8 cellular contexts compared by ENCODE assay signal in the genomic region with DNA sequence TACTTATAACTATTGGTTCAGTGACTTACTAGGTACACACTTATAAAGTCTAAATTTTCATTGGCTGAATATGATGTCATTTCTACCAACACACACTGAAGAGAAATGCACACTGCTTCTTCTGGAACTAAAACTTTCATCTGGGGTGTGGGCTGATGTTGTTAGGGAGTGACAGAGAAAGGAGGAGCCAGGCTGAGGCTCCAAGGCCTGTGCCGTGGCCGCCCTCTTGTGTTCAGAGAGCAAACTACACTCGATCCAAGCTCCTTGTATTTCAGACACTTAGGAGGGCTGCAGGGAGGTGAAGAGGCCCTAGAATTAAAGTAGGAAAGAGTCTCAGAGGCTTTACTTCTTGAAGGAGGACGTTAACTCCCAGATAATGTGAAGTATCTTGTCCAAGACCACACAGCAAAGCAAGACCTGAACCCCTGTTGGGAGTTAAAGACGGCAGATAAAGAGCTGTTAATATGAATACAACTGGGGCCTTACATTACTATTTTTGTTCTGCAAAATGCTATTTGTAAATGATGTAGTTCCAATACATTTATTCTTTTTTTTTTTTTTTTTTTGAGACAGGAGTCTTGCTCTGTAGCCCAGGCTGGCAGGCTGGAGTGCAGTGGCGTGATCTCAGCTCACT.
A peak's percentile ranks its signal among the peaks of the same experiment; 100 is the strongest.
DNase-seq lines count a peak whose midpoint lies in the region; ATAC-seq and TF ChIP-seq lines count a peak whose summit lies in the region.

No MANE protein-coding gene starts in this region.

- no peak overlapping the region for H3K4me3 ChIP-seq in AG09309 (ENCODE audit: control insufficient read depth, low read depth, low read length)

- peaks cover 32% of the 10 kb centered on the region for H3K36me3 Mint-ChIP-seq in activated CD4-positive, alpha-beta T cell treated with anti-CD3 and anti-CD28 coated beads for 36 hours (ENCODE audit: low read depth)

- CTCF ChIA-PET in activated CD4-positive, alpha-beta T cell treated with anti-CD3 and anti-CD28 coated beads for 36 hours (lab: Charles Lee), result interaction anchor here (0.6 to 5.7 kb wide), 32 partner anchors 9 to 484 kb away, joined by 3 to 86 read pairs (median 5); a partner anchor contains a TSS

- no peak overlapping the region for H3K4me3 Mint-ChIP-seq in activated CD4-positive, alpha-beta T cell treated with anti-CD3 and anti-CD28 coated beads for 36 hours

- no peaks in the 10 kb centered on the region for H3K9me3 Mint-ChIP-seq in activated CD4-positive, alpha-beta T cell treated with anti-CD3 and anti-CD28 coated beads for 36 hours (ENCODE audit: low read depth)

- TF ChIP-seq CTCF in AG09309 (IDR thresholded peaks at IDR 0.05; ENCODE audit: control insufficient read depth, insufficient read depth, low read depth, low read length, missing control alignments), result peak; percentile 89

- ATAC-seq in GM18517 (IDR thresholded peaks at IDR 0.05; ENCODE audit: unreplicated experiment) (peak; percentile 83), HG03066 (IDR thresholded peaks at IDR 0.05; ENCODE audit: low read depth, unreplicated experiment) (peak; percentile 88), left lobe of liver (peak; percentile 89)
- ATAC-seq in activated CD4-positive, alpha-beta T cell treated with anti-CD3 and anti-CD28 coated beads for 36 hours, result peak; percentile 95

- POLR2A ChIA-PET in activated CD4-positive, alpha-beta T cell treated with anti-CD3 and anti-CD28 coated beads for 36 hours (lab: Charles Lee), result no interaction called here

- peak overlapping the region; percentile 61 for H3K27ac Mint-ChIP-seq in activated CD4-positive, alpha-beta T cell treated with anti-CD3 and anti-CD28 coated beads for 36 hours

- intact Hi-C loops in activated CD4-positive, alpha-beta T cell treated with anti-CD3 and anti-CD28 coated beads for 36 hours (cut with DNase I, micrococcal nuclease), result loop anchor here (1.0 to 5.0 kb wide), 6 partner anchors 32 to 610 kb away; a partner anchor contains a TSS

- H3K4me1 Mint-ChIP-seq in activated CD4-positive, alpha-beta T cell treated with anti-CD3 and anti-CD28 coated beads for 36 hours, result peaks cover 17% of the 10 kb centered on the region

- DNase-seq in AG09309 (ENCODE audit: low read depth) (peak; percentile 50), NCI-H2227 (lab: John Stamatoyannopoulos, UW; ENCODE audit: unreplicated experiment) (peak; percentile 79), cerebellar cortex (ENCODE audit: low spot score) (peak; percentile 84), left lobe of liver (ENCODE audit: low spot score) (peak; percentile 66)
- DNase-seq in activated CD4-positive, alpha-beta T cell treated with anti-CD3 and anti-CD28 coated beads for 36 hours, result peak; percentile 90
- peak; percentile 37 to 70 (median 52) for DNase-seq in stimulated activated CD4-positive, alpha-beta T cell treated with anti-CD3 and anti-CD28 coated beads, TNF-alpha, amount 100 ng/mL, for 1 hour (ENCODE audit: low read depth in 3 of 3, low spot score in 1 of 3)

- no peaks in the 10 kb centered on the region for H3K27me3 Mint-ChIP-seq in activated CD4-positive, alpha-beta T cell treated with anti-CD3 and anti-CD28 coated beads for 36 hours
